8 cellular contexts compared by ENCODE assay signal in genomic region chr16:17224859-17225258, GRCh38.
A peak's percentile ranks its signal among the peaks of the same experiment; 100 is the strongest.
DNase-seq lines count a peak whose midpoint lies in the region; ATAC-seq and TF ChIP-seq lines count a peak whose summit lies in the region.

No MANE protein-coding gene starts in this region.

- in situ Hi-C loops in gastrocnemius medialis (cut with MboI; ENCODE audit: low sequenced_read_pairs in 4 of 4), result loop anchor here in 2 of 4 donors (25.0 kb wide), 1 partner anchor 237 kb away; the partner anchor contains the start of gene XYLT1 (in 2 of the 2)

- peak overlapping the region; percentile 23 for H3K27ac ChIP-seq in OCI-LY7 (ENCODE audit: low read depth, low read length, poor library complexity, severe bottlenecking)
- peak overlapping the region; percentile 43 to 63 (median 56) for H3K27ac ChIP-seq in gastrocnemius medialis

- TF ChIP-seq CTCF in OCI-LY7 (conservative IDR thresholded peaks at IDR 0.05; ENCODE audit: low read length), result no peak
- no peak for TF ChIP-seq CTCF in fibroblast of pulmonary artery (IDR thresholded peaks at IDR 0.05; ENCODE audit: low read length, missing control alignments)
- no peak for TF ChIP-seq CTCF in gastrocnemius medialis (IDR thresholded peaks at IDR 0.05 in 4 of 5, conservative IDR thresholded peaks at IDR 0.05 in 1 of 5)

- no peaks in the 10 kb centered on the region for H3K27me3 ChIP-seq in gastrocnemius medialis

- no peak overlapping the region for H2AFZ ChIP-seq in OCI-LY7 (ENCODE audit: low read length)

- no peaks in the 10 kb centered on the region for H4K20me1 ChIP-seq in OCI-LY7 (ENCODE audit: insufficient read depth, low read length)

- DNase-seq in OCI-LY7 (ENCODE audit: low spot score) (peak; percentile 61), fibroblast of pulmonary artery (ENCODE audit: low read depth) (peak; percentile 51), gastrocnemius medialis (peak; percentile 50 to 75), HT-29 (ENCODE audit: low spot score) (no peak), HEK293T (ENCODE audit: extremely low spot score) (no peak)
- no peak for DNase-seq in stimulated activated CD4-positive, alpha-beta T cell treated with anti-CD3 and anti-CD28 coated beads, Interleukin-4, amount 100 ng/mL, for 4 hours

- peak; percentile 55 for ATAC-seq in GM19023 (IDR thresholded peaks at IDR 0.05; ENCODE audit: unreplicated experiment)
- ATAC-seq in gastrocnemius medialis, result peak; percentile 97 to 99
- no peak for ATAC-seq in GM21528 (IDR thresholded peaks at IDR 0.05; ENCODE audit: low FRiP score, unreplicated experiment)

- CTCF ChIA-PET in OCI-LY7 (lab: Charles Lee; ENCODE audit: unreplicated experiment), result interaction anchor here (0.5 kb wide), 1 partner anchor 21 kb away, joined by 7 read pairs; no protein-coding TSS in a partner anchor
- CTCF ChIA-PET in HEK293T (lab: Yijun Ruan, JAX), result no interaction called here

- H3K4me3 ChIP-seq in OCI-LY7 (ENCODE audit: low read depth, low read length, poor library complexity, severe bottlenecking) (no peak overlapping the region), fibroblast of pulmonary artery (replicated peaks; ENCODE audit: low read depth, low read length) (no peak overlapping the region), gastrocnemius medialis (no peak overlapping the region)

- no peak for TF ChIP-seq POLR2A in gastrocnemius medialis (IDR thresholded peaks at IDR 0.05)

- H3K36me3 ChIP-seq in OCI-LY7 (ENCODE audit: insufficient read depth, low read length) (peaks cover 15% of the 10 kb centered on the region), gastrocnemius medialis (no peaks in the 10 kb centered on the region)

- POLR2A ChIA-PET in OCI-LY7 (lab: Charles Lee) (interaction anchor here (1.1 kb wide), 1 partner anchor 11 kb away, joined by 3 read pairs; no protein-coding TSS in a partner anchor), HEK293T (lab: Yijun Ruan, JAX) (no interaction called here)

- no TSS peak for BruUV-seq in OCI-LY7 (replicated peaks; lab: Mats Ljungman, UMichigan)

- H3K9me3 ChIP-seq in OCI-LY7 (ENCODE audit: low read length) (no peaks in the 10 kb centered on the region), gastrocnemius medialis (no peaks in the 10 kb centered on the region)

- H3K79me2 ChIP-seq in OCI-LY7 (ENCODE audit: insufficient read depth, low read depth, low read length), result no peaks in the 10 kb centered on the region

- peak overlapping the region; percentile 27 for H3K4me2 ChIP-seq in OCI-LY7 (ENCODE audit: low read length)

- H3K4me1 ChIP-seq in OCI-LY7 (ENCODE audit: insufficient read depth, low read length, poor library complexity, severe bottlenecking) (peaks cover 30% of the 10 kb centered on the region), gastrocnemius medialis (peaks cover 23 to 32% of the 10 kb centered on the region in 2 donors)

- no peaks in the 10 kb centered on the region for H3K9me2 ChIP-seq in OCI-LY7 (ENCODE audit: insufficient read depth, low read length)

- intact Hi-C loops in OCI-LY7 (cut with micrococcal nuclease; ENCODE audit: unreplicated experiment) (no loop called here), gastrocnemius medialis (cut with DNase I; ENCODE audit: low total_unique reads) (loop anchor here (2.0 to 10.0 kb wide), 4 partner anchors 42 to 250 kb away; partner anchors contain the start of gene XYLT1)

TF ChIP-seq in HEK293T, 16 proteins besides CTCF, POLR2A, EP300 and RAD21:
- no peak for TF ChIP-seq FOXM1 (IDR thresholded peaks at IDR 0.05; ENCODE audit: borderline replicate concordance)

Comparison
In these comparisons a context has a peak if more than half of its experiments do, and no peak if none do; other contexts are left out.
1. DNase-seq: peak in OCI-LY7 (single experiment), fibroblast of pulmonary artery (single experiment) and gastrocnemius medialis (2 of 2); none in HT-29 (single experiment), HEK293T (single experiment) and stimulated activated CD4-positive, alpha-beta T cell treated with anti-CD3 and anti-CD28 coated beads, Interleukin-4, amount 100 ng/mL, for 4 hours (0 of 2).